ENCODE assay signal across 1 cellular context in the genomic region with DNA sequence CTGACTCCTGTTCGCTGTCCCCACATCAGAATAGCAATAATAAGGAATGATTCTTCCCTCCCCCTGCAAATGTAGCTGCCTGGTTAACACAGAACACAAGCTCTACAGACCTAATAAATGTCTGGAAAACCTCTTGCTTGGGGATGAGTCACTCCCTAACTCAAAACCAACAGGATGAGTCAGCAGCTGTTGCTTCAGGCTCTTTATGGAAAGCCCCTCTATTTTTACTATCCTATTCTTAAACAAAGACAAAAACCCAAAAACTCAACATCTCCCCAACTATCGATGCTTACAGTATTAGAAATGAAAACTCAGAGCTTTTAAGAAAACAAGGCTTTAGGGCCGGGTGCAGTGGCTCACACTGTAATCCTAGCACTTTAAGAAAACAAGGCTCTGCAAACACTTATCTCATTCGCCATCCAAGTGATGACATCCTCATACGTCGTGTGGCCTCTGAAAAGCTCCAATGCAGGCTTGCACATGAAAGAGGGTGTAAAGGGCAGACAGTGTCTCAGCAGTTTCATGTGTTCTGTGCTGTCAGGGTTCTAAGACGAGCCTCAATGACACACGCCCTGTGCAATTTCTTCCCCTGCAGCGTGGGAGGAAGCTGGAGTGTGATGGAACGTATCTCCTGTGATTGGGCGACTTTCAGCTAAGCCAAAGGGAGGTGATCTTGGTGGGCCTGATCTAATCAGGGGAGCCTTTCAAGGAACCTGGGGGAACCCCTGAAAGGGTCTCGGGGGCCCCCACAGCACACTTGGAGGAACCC.
TF ChIP-seq lines count a peak whose summit lies in the region.

No MANE protein-coding gene starts in this region.

TF ChIP-seq in A549, 52 proteins besides CTCF, POLR2A, EP300 and RAD21 (continued from another document):
- no peak for TF ChIP-seq ATOH8 (CRISPR knock-in tag; IDR thresholded peaks at IDR 0.05; ENCODE audit: low read depth)
- peak; percentile 97 for TF ChIP-seq JUNB (IDR thresholded peaks at IDR 0.05)
- TF ChIP-seq HMGXB4 (CRISPR knock-in tag; IDR thresholded peaks at IDR 0.05; ENCODE audit: borderline replicate concordance), result no peak
- TF ChIP-seq ZC3H11A (IDR thresholded peaks at IDR 0.05), result no peak
- no peak for TF ChIP-seq RCOR1 (IDR thresholded peaks at IDR 0.05; ENCODE audit: low read depth, low read length)
- TF ChIP-seq RNF2 (IDR thresholded peaks at IDR 0.05; ENCODE audit: borderline replicate concordance, low read depth), result no peak
- peak; percentile 23; the same call in 1 of the 3 replicates for TF ChIP-seq BCL3 (IDR thresholded peaks at IDR 0.05)
- no peak for TF ChIP-seq EHF (CRISPR knock-in tag; IDR thresholded peaks at IDR 0.05)
- no peak for TF ChIP-seq BHLHE40 (IDR thresholded peaks at IDR 0.05; ENCODE audit: low read depth, low read length)
- no peak for TF ChIP-seq CBX2 (IDR thresholded peaks at IDR 0.05; ENCODE audit: borderline replicate concordance, low read depth)
- TF ChIP-seq HEYL (CRISPR knock-in tag; IDR thresholded peaks at IDR 0.05), result no peak
- no peak for TF ChIP-seq HOXB5 (CRISPR knock-in tag; IDR thresholded peaks at IDR 0.05)
- no peak for TF ChIP-seq HOXA7 (CRISPR knock-in tag; IDR thresholded peaks at IDR 0.05)
- peak; percentile 75 for TF ChIP-seq NFE2L2 (conservative IDR thresholded peaks at IDR 0.05; ENCODE audit: low read length)
- no peak; the same call in 1 of the 2 replicates for TF ChIP-seq RARB (CRISPR knock-in tag; IDR thresholded peaks at IDR 0.05)
- TF ChIP-seq JUN (IDR thresholded peaks at IDR 0.05), result peak; percentile 75 to 85; a peak in 3 of 5 replicates
- no peak for TF ChIP-seq ZFP36 (IDR thresholded peaks at IDR 0.05; ENCODE audit: borderline replicate concordance, partially characterized antibody)
- no peak for TF ChIP-seq NPAS2 (CRISPR knock-in tag; IDR thresholded peaks at IDR 0.05; ENCODE audit: borderline replicate concordance)
- no peak for TF ChIP-seq HOXB13 (CRISPR knock-in tag; IDR thresholded peaks at IDR 0.05; ENCODE audit: low read depth)
- TF ChIP-seq, protein P1, sequence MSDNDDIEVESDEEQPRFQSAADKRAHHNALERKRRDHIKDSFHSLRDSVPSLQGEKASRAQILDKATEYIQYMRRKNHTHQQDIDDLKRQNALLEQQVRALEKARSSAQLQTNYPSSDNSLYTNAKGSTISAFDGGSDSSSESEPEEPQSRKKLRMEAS (IDR thresholded peaks at IDR 0.05), result peak; percentile 46; the same call in 1 of the 2 replicates
- peak; percentile 52; the same call in 1 of the 2 replicates for TF ChIP-seq GATA3 (IDR thresholded peaks at IDR 0.05; ENCODE audit: borderline replicate concordance)
- TF ChIP-seq CHD4 (IDR thresholded peaks at IDR 0.05; ENCODE audit: borderline replicate concordance), result no peak
- TF ChIP-seq RFX5 (IDR thresholded peaks at IDR 0.05), result no peak
- TF ChIP-seq CHD2 (IDR thresholded peaks at IDR 0.05; ENCODE audit: low read length, partially characterized antibody), result peak; percentile 31
- TF ChIP-seq ZSCAN20 (CRISPR knock-in tag; IDR thresholded peaks at IDR 0.05), result no peak
- TF ChIP-seq TP53 (CRISPR knock-in tag; IDR thresholded peaks at IDR 0.05), result no peak
- TF ChIP-seq ELK1 (IDR thresholded peaks at IDR 0.05; ENCODE audit: low read depth, low read length), result no peak
- TF ChIP-seq ESRRA (IDR thresholded peaks at IDR 0.05; ENCODE audit: borderline replicate concordance, low read length), result peak; percentile 20; the same call in 1 of the 2 replicates
- no peak for TF ChIP-seq POLR2AphosphoS2 (conservative IDR thresholded peaks at IDR 0.05; ENCODE audit: low read length)
- 0 out of 2 replicates have a peak, but pooled peaks have one; percentile 19 for TF ChIP-seq E2F6 (IDR thresholded peaks at IDR 0.05; ENCODE audit: borderline replicate concordance, low read depth)
- no peak for TF ChIP-seq EHMT2 (IDR thresholded peaks at IDR 0.05; ENCODE audit: low read depth)
- TF ChIP-seq, protein P2, sequence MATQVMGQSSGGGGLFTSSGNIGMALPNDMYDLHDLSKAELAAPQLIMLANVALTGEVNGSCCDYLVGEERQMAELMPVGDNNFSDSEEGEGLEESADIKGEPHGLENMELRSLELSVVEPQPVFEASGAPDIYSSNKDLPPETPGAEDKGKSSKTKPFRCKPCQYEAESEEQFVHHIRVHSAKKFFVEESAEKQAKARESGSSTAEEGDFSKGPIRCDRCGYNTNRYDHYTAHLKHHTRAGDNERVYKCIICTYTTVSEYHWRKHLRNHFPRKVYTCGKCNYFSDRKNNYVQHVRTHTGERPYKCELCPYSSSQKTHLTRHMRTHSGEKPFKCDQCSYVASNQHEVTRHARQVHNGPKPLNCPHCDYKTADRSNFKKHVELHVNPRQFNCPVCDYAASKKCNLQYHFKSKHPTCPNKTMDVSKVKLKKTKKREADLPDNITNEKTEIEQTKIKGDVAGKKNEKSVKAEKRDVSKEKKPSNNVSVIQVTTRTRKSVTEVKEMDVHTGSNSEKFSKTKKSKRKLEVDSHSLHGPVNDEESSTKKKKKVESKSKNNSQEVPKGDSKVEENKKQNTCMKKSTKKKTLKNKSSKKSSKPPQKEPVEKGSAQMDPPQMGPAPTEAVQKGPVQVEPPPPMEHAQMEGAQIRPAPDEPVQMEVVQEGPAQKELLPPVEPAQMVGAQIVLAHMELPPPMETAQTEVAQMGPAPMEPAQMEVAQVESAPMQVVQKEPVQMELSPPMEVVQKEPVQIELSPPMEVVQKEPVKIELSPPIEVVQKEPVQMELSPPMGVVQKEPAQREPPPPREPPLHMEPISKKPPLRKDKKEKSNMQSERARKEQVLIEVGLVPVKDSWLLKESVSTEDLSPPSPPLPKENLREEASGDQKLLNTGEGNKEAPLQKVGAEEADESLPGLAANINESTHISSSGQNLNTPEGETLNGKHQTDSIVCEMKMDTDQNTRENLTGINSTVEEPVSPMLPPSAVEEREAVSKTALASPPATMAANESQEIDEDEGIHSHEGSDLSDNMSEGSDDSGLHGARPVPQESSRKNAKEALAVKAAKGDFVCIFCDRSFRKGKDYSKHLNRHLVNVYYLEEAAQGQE (IDR thresholded peaks at IDR 0.05), result no peak
- no peak for TF ChIP-seq TFCP2L1 (CRISPR knock-in tag; IDR thresholded peaks at IDR 0.05)
- no peak for TF ChIP-seq SMC3 (IDR thresholded peaks at IDR 0.05)
- TF ChIP-seq NR3C1 (IDR thresholded peaks at IDR 0.05), result no peak
- no peak for TF ChIP-seq SREBF2 (IDR thresholded peaks at IDR 0.05)
- no peak for TF ChIP-seq KDM5A (IDR thresholded peaks at IDR 0.05)
- TF ChIP-seq PBX3 (IDR thresholded peaks at IDR 0.05), result no peak
- peak; percentile 88 for TF ChIP-seq MAFK (IDR thresholded peaks at IDR 0.05; ENCODE audit: partially characterized antibody)
- TF ChIP-seq MAZ (IDR thresholded peaks at IDR 0.05; ENCODE audit: borderline replicate concordance, low read depth, low read length), result no peak
- TF ChIP-seq FOSB (CRISPR knock-in tag; IDR thresholded peaks at IDR 0.05), result no peak
- peak; percentile 46 to 85; a peak in 3 of 4 replicates for TF ChIP-seq CEBPB (IDR thresholded peaks at IDR 0.05)
- no peak for TF ChIP-seq ZNF302 (CRISPR knock-in tag; IDR thresholded peaks at IDR 0.05)
- TF ChIP-seq HES2 (IDR thresholded peaks at IDR 0.05), result peak; percentile 27; the same call in 1 of the 2 replicates
- peak; percentile 48; the same call in 1 of the 2 replicates for TF ChIP-seq KDM1A (IDR thresholded peaks at IDR 0.05; ENCODE audit: low read depth)
- TF ChIP-seq CBX8 (IDR thresholded peaks at IDR 0.05), result no peak
- TF ChIP-seq FOXS1 (CRISPR knock-in tag; IDR thresholded peaks at IDR 0.05), result no peak
TF ChIP-seq in A549: peak in this region for 15.
